12 cellular contexts compared by ENCODE assay signal in the genomic region with DNA sequence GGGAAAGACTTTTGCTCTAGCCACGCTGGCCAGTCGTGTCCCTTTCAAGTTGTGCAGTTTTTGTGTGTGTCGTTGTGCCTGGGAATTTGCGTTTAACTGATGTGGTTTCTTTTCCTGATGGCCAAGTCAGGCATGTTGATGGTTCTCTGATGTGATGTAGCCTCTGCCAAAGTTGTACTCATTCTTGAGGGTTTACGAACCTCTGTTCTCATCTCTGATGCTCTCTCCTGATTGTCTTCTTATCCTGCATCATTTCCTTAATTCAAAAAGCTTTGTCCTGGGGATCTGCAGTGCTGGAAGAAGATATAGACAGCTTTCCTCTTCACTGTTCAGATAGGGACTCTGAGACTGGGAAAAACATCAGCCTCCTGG. TPM values are rescaled to one million over a fixed set of nuclear protein-coding genes. Genes with fewer than 3 reads are reported as not detected.
DNase-seq lines count a peak whose midpoint lies in the region; ATAC-seq, FAIRE-seq and TF ChIP-seq lines count a peak whose summit lies in the region.
"Had no signal": no experiment of that assay in that cellular context is flagged by ENCODE, and none has a peak within 500 bp of the region (broad histone marks: within the 10 kb centered on the region; RNA-seq: fewer than 3 reads in every experiment).

No MANE protein-coding gene starts in this region.

- H3K79me2 ChIP-seq in astrocyte (ENCODE audit: insufficient read depth, low read length) (peaks cover 2% of the 10 kb centered on the region), fibroblast of lung (ENCODE audit: control insufficient read depth, insufficient read depth, low read length) (peaks cover 51% of the 10 kb centered on the region), neural progenitor cell (ENCODE audit: low read depth) (no peaks in the 10 kb centered on the region)

- H3K4me2 ChIP-seq in astrocyte (ENCODE audit: low read length) (peak overlapping the region; percentile 62), fibroblast of lung (ENCODE audit: extremely low read depth, insufficient read depth, low read length) (no peak overlapping the region), neural progenitor cell (no peak overlapping the region)

- H3F3A ChIP-seq in neural progenitor cell (ENCODE audit: low read depth), result peaks cover 6% of the 10 kb centered on the region

- H2AFZ ChIP-seq in astrocyte (ENCODE audit: low read depth, low read length) (no peak overlapping the region), fibroblast of lung (ENCODE audit: low read length) (no peak overlapping the region), neural progenitor cell (replicated peaks) (no peak overlapping the region)

- no peak overlapping the region for H3K4me3 ChIP-seq in astrocyte (ENCODE audit: insufficient read depth, low read depth, low read length)
- no peak overlapping the region for H3K4me3 ChIP-seq in fibroblast of lung (replicated peaks in 1 of 4; ENCODE audit: control extremely low read depth in 1 of 4, insufficient read depth in 1 of 4, low read depth in 3 of 4, low read length in 4 of 4)
- H3K4me3 ChIP-seq in neural progenitor cell, result no peak overlapping the region
- H3K4me3 ChIP-seq in upper lobe of right lung, result no peak overlapping the region

- H3K4me1 ChIP-seq in astrocyte (ENCODE audit: insufficient read depth, low read length) (peaks cover 44% of the 10 kb centered on the region), fibroblast of lung (ENCODE audit: control insufficient read depth, extremely low read depth, insufficient read depth, low read length) (peaks cover 31% of the 10 kb centered on the region), neural progenitor cell (peaks cover 29% of the 10 kb centered on the region), upper lobe of right lung (peaks cover 77% of the 10 kb centered on the region)

- H3K36me3 Mint-ChIP-seq in astrocyte (ENCODE audit: low read depth, unreplicated experiment) (peaks cover 3% of the 10 kb centered on the region), neural progenitor cell (no peaks in the 10 kb centered on the region)

- intact Hi-C loops in upper lobe of right lung (cut with DNase I), result no loop called here

- H3K27me3 ChIP-seq in astrocyte (ENCODE audit: insufficient read depth, low read length), result no peaks in the 10 kb centered on the region
- H3K27me3 ChIP-seq in fibroblast of lung (ENCODE audit: control insufficient read depth, insufficient read depth, low read length), result no peaks in the 10 kb centered on the region
- no peaks in the 10 kb centered on the region for H3K27me3 ChIP-seq in neural progenitor cell
- H3K27me3 ChIP-seq in upper lobe of right lung, result no peaks in the 10 kb centered on the region

- no peak for ATAC-seq in upper lobe of right lung
- no peak for ATAC-seq in GM18867 (IDR thresholded peaks at IDR 0.05; ENCODE audit: unreplicated experiment)

- H3K27ac Mint-ChIP-seq in astrocyte (ENCODE audit: unreplicated experiment), result no peak overlapping the region
- peak overlapping the region; percentile 13 for H3K27ac Mint-ChIP-seq in neural progenitor cell

- DNase-seq in astrocyte (ENCODE audit: low read depth) (peak; percentile 63), fibroblast of lung (ENCODE audit: low read depth in 2 of 2) (peak in 1 of 2 donors; percentile 59), neural progenitor cell (ENCODE audit: low spot score) (no peak), upper lobe of right lung (no peak), T-helper 1 cell (no peak), DMS114 treated with DMSO at 0.1 percent for 48 hours (lab: John Stamatoyannopoulos, UW; ENCODE audit: unreplicated experiment) (no peak), cerebellar nuclear complex (lab: John Stamatoyannopoulos, UW) (no peak)
- DNase-seq: activated CD4-positive, CD25-positive, alpha-beta regulatory T cell treated with anti-CD3 and anti-CD28 coated beads, Interleukin-2, amount 50 U/mL, for 72 hours; NCI-H1048; NCI-H510A treated with DMSO at 0.1 percent for 48 hours had no signal

- no peaks in the 10 kb centered on the region for H3K9me3 ChIP-seq in astrocyte (ENCODE audit: insufficient read depth, low read depth, low read length)
- no peaks in the 10 kb centered on the region for H3K9me3 ChIP-seq in fibroblast of lung (ENCODE audit: control insufficient read depth, insufficient read depth, low read depth, low read length)
- no peaks in the 10 kb centered on the region for H3K9me3 ChIP-seq in neural progenitor cell (ENCODE audit: low read depth)
- H3K9me3 ChIP-seq in upper lobe of right lung, result no peaks in the 10 kb centered on the region

- no peak for TF ChIP-seq CTCF in astrocyte (IDR thresholded peaks at IDR 0.05; ENCODE audit: insufficient read depth, low read depth, low read length)
- no peak for TF ChIP-seq CTCF in fibroblast of lung (conservative IDR thresholded peaks at IDR 0.05 in 1 of 2, IDR thresholded peaks at IDR 0.05 in 1 of 2; ENCODE audit: low read depth in 1 of 2, low read length in 2 of 2)
- no peak for TF ChIP-seq CTCF in neural progenitor cell (IDR thresholded peaks at IDR 0.05)
- no peak for TF ChIP-seq CTCF in upper lobe of right lung (IDR thresholded peaks at IDR 0.05)

- H3K4me1 Mint-ChIP-seq in astrocyte (ENCODE audit: low read depth, unreplicated experiment), result peaks cover 23% of the 10 kb centered on the region
- H3K4me1 Mint-ChIP-seq in neural progenitor cell, result peaks cover 74% of the 10 kb centered on the region

- H3K36me3 ChIP-seq in astrocyte (ENCODE audit: insufficient read depth, low read length) (no peaks in the 10 kb centered on the region), fibroblast of lung (ENCODE audit: control insufficient read depth, insufficient read depth, low read length) (peaks cover 6% of the 10 kb centered on the region), neural progenitor cell (no peaks in the 10 kb centered on the region), upper lobe of right lung (peaks cover 41% of the 10 kb centered on the region)

- no peaks in the 10 kb centered on the region for H4K20me1 ChIP-seq in astrocyte (ENCODE audit: insufficient read depth, low read length)
- no peaks in the 10 kb centered on the region for H4K20me1 ChIP-seq in fibroblast of lung (ENCODE audit: control insufficient read depth, extremely low read depth, insufficient read depth, low read length)
- H4K20me1 ChIP-seq in neural progenitor cell (ENCODE audit: low read depth), result no peaks in the 10 kb centered on the region

- no peak for FAIRE-seq in astrocyte (lab: Jason Lieb, UNC)
- FAIRE-seq: GM18507 had no signal

- H3K9ac ChIP-seq in astrocyte (ENCODE audit: low read length) (peak overlapping the region; percentile 43), fibroblast of lung (ENCODE audit: insufficient read depth, low read length) (no peak overlapping the region), neural progenitor cell (no peak overlapping the region)

- H3K27me3 Mint-ChIP-seq in astrocyte (ENCODE audit: low read depth, unreplicated experiment) (peaks cover 2% of the 10 kb centered on the region), neural progenitor cell (ENCODE audit: insufficient read depth, low read depth) (peaks cover 9% of the 10 kb centered on the region)

- H3K4me3 Mint-ChIP-seq in astrocyte (ENCODE audit: unreplicated experiment) (no peak overlapping the region), neural progenitor cell (no peak overlapping the region)

- H3K27ac ChIP-seq in astrocyte (ENCODE audit: low read depth, low read length) (no peak overlapping the region), fibroblast of lung (ENCODE audit: insufficient read depth, low read length) (peak overlapping the region; percentile 74), neural progenitor cell (no peak overlapping the region), upper lobe of right lung (peak overlapping the region; percentile 76)

- H3K9me3 Mint-ChIP-seq in astrocyte (ENCODE audit: unreplicated experiment) (no peaks in the 10 kb centered on the region), neural progenitor cell (no peaks in the 10 kb centered on the region)

RNA-seq across cellular contexts. Expression of a gene that starts 25.4 kb away (rescaled TPM):
- total RNA-seq in astrocyte, result 46.0 and 52.2 TPM in 2 replicates
- 266 and 856 TPM in 2 replicates for total RNA-seq in fibroblast of lung
- polyA plus RNA-seq in fibroblast of lung, result 520 and 1,081 TPM in 2 replicates
- polyA plus RNA-seq in fibroblast of lung (2012), result 290 and 636 TPM in 2 replicates
- polyA minus RNA-seq in fibroblast of lung (ENCODE audit: low replicate concordance), result 150 and 262 TPM in 2 replicates
- total RNA-seq in neural progenitor cell (ENCODE audit: low replicate concordance), result 3.1 and 3.6 TPM in 2 replicates
- 445 TPM for total RNA-seq in upper lobe of right lung

Comparison
In these comparisons a context has a peak if more than half of its experiments do, and no peak if none do; other contexts are left out.
1. H3K27ac ChIP-seq: peak in fibroblast of lung (single experiment) and upper lobe of right lung (single experiment); none in astrocyte (single experiment) and neural progenitor cell (single experiment).
2. RNA of a gene that starts 25.4 kb away (total RNA-seq): 266 to 856 TPM in fibroblast of lung, 445 TPM in upper lobe of right lung (single experiment) and 46.0 to 52.2 TPM in astrocyte; 3.1 to 3.6 TPM in neural progenitor cell; every median in the first group is over 10 times any median in the second.